9 cellular contexts compared by ENCODE assay signal in the genomic region with DNA sequence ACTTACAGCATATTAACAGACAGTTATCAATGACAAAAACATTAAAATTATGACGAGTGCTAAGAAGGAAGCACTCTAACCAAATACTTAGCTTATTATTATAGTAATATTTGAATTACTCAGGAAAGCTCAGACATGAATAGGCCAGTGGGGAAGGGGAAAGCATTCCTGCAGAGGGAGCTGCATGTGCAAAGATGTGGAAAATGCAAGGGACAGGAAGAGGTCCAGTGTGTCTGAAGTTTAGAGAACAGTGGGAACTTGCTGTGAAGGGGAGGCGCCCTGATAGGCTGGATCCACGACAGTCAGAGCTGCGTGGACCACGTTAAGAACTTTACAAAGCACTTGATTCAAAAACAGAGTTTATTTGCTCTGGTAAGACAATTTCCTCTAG. TPM values are rescaled to one million over a fixed set of nuclear protein-coding genes. Genes with fewer than 3 reads are reported as not detected.
DNase-seq lines count a peak whose midpoint lies in the region; ATAC-seq and FAIRE-seq lines count a peak whose summit lies in the region.
"Had no signal": no experiment of that assay in that cellular context is flagged by ENCODE, and none has a peak within 500 bp of the region (broad histone marks: within the 10 kb centered on the region; RNA-seq: fewer than 3 reads in every experiment).

No MANE protein-coding gene starts in this region.

- 26 to 34% (median 33%) methylated on average over 5 of the region's 5 CpGs for WGBS in small intestine, 3 donors

- peak overlapping the region in 1 of 2 donors; percentile 63 for H3K4me3 ChIP-seq in small intestine (ENCODE audit: low read depth in 1 of 2, low read length in 2 of 2)

- ATAC-seq in HG02678 (IDR thresholded peaks at IDR 0.05; ENCODE audit: unreplicated experiment): no peak

- DNase-seq in NCI-H524 (lab: John Stamatoyannopoulos, UW) (peak; percentile 8 to 39), NCI-H524 treated with DMSO at 0.1 percent for 48 hours (lab: John Stamatoyannopoulos, UW) (no peak), NCI-H146 treated with DMSO at 0.1 percent for 48 hours (lab: John Stamatoyannopoulos, UW; ENCODE audit: unreplicated experiment) (peak; percentile 65), dermis blood vessel endothelial cell (peak; percentile 55), small intestine (peak; percentile 13), HK-2 (ENCODE audit: unreplicated experiment) (no peak), NAMALWA (ENCODE audit: low spot score) (no peak)

- H3K9me3 ChIP-seq in small intestine (ENCODE audit: control insufficient read depth, low read depth): no peaks in the 10 kb centered on the region

- FAIRE-seq in small intestine (lab: Jason Lieb, UNC): no peak

- H3K36me3 ChIP-seq in small intestine (ENCODE audit: control insufficient read depth in 2 of 2, insufficient read depth in 2 of 2, low read length in 2 of 2): no peaks in the 10 kb centered on the region

- no peaks in the 10 kb centered on the region for H3K27me3 ChIP-seq in small intestine (ENCODE audit: control insufficient read depth in 2 of 2, insufficient read depth in 2 of 2, low read length in 2 of 2)

- no peak overlapping the region for H3K27ac ChIP-seq in small intestine (ENCODE audit: low read depth in 1 of 2, low read length in 1 of 2)

- peaks cover 0 to 5% of the 10 kb centered on the region in 2 donors for H3K4me1 ChIP-seq in small intestine (ENCODE audit: control insufficient read depth in 2 of 2, insufficient read depth in 1 of 2, low read depth in 1 of 2, low read length in 1 of 2)

RNA-seq across cellular contexts. Expression of gene SPICE1, which starts 1.2 kb away (rescaled TPM):
- total RNA-seq in dermis blood vessel endothelial cell: 6.6 and 8.5 TPM in 2 replicates
- 1 to 10 TPM in 2 of 3 donors, under 1 TPM in 1; 0.89 to 4.7 (median 1.4) TPM for polyA plus RNA-seq in small intestine

RNA-seq across cellular contexts. Expression of gene SIDT1, which starts 16.2 kb away (rescaled TPM):
- total RNA-seq in dermis blood vessel endothelial cell: 0.09 TPM in 1 of 2 replicates, not detected in the other
- 1 to 10 TPM in 1 of 3 donors, under 1 TPM in 2; 0.45 to 3.0 (median 0.54) TPM for polyA plus RNA-seq in small intestine
- polyA plus RNA-seq: BJ had no signal

Comparison
In these comparisons a context has a peak if more than half of its experiments do, and no peak if none do; other contexts are left out.
1. DNase-seq: peak in NCI-H524 (2 of 2), NCI-H146 treated with DMSO at 0.1 percent for 48 hours (single experiment), dermis blood vessel endothelial cell (single experiment) and small intestine (single experiment); none in NCI-H524 treated with DMSO at 0.1 percent for 48 hours (single experiment), HK-2 (single experiment) and NAMALWA (single experiment).